In genomic region chr6:31837612-31838553, GRCh38 we compare ENCODE assay signal across 8 cellular contexts. TPM values are rescaled to one million over a fixed set of nuclear protein-coding genes. Genes with fewer than 3 reads are reported as not detected.
A peak's percentile ranks its signal among the peaks of the same experiment; 100 is the strongest.
DNase-seq lines count a peak whose midpoint lies in the region; ATAC-seq and TF ChIP-seq lines count a peak whose summit lies in the region.

No MANE protein-coding gene starts in this region.

- no peaks in the 10 kb centered on the region for H3K9me3 Mint-ChIP-seq in effector memory CD8-positive, alpha-beta T cell

- peak overlapping the region; percentile 99 to 100 for H3K27ac Mint-ChIP-seq in effector memory CD8-positive, alpha-beta T cell

- peaks cover 26 to 29% of the 10 kb centered on the region in 2 donors for H3K4me1 Mint-ChIP-seq in effector memory CD8-positive, alpha-beta T cell (ENCODE audit: low read depth in 2 of 2)

- ATAC-seq in effector memory CD8-positive, alpha-beta T cell (replicated peaks) = no peak
- ATAC-seq in aorta (ENCODE audit: low FRiP score) = no peak
- ATAC-seq in GM18520 (IDR thresholded peaks at IDR 0.05; ENCODE audit: unreplicated experiment) = no peak

- no peaks in the 10 kb centered on the region for H3K27me3 Mint-ChIP-seq in effector memory CD8-positive, alpha-beta T cell

- H4K20me1 ChIP-seq in OCI-LY3 (ENCODE audit: insufficient read depth, low read length) = peaks cover 12% of the 10 kb centered on the region

- H3K4me3 ChIP-seq in GM06990 (replicated peaks; ENCODE audit: low read depth, low read length) (peak overlapping the region; percentile 78), OCI-LY3 (ENCODE audit: low read length) (peak overlapping the region; percentile 98; the same call in 1 of the 2 replicates), aorta (ENCODE audit: low read length in 2 of 2) (no peak overlapping the region)

- peak overlapping the region; percentile 85 to 93 for H3K4me3 Mint-ChIP-seq in effector memory CD8-positive, alpha-beta T cell

- DNase-seq in GM06990 (ENCODE audit: extremely low read depth, insufficient read length) = no peak
- DNase-seq in effector memory CD8-positive, alpha-beta T cell = no peak
- DNase-seq in posterior vena cava (ENCODE audit: low spot score) = peak; percentile 38
- no peak for DNase-seq in NCI-H446 treated with DMSO at 0.1 percent for 48 hours (lab: John Stamatoyannopoulos, UW)
- DNase-seq in aorta = no peak
- DNase-seq in stimulated activated CD4-positive, alpha-beta T cell treated with anti-CD3 and anti-CD28 coated beads, Interleukin-4, amount 100 ng/mL, for 24 hours = no peak

- H3K36me3 ChIP-seq in GM06990 (ENCODE audit: control insufficient read depth, insufficient read depth, low read length) (peaks cover 19% of the 10 kb centered on the region), OCI-LY3 (replicated peaks; ENCODE audit: low read depth, low read length) (peaks cover 50% of the 10 kb centered on the region), aorta (ENCODE audit: control insufficient read depth in 1 of 2, insufficient read depth in 2 of 2, low read length in 1 of 2) (peaks cover 0 to 8% of the 10 kb centered on the region in 2 donors)

- H3K4me2 ChIP-seq in OCI-LY3 (ENCODE audit: low read length) = peak overlapping the region; percentile 97

- H3K9ac ChIP-seq in OCI-LY3 (ENCODE audit: low read length) = 0 out of 2 replicates have a peak overlapping the region, but pooled peaks have one; percentile 99

- H3K27ac ChIP-seq in OCI-LY3 (ENCODE audit: low read length) = peak overlapping the region; percentile 88
- H3K27ac ChIP-seq in aorta (ENCODE audit: low read depth in 1 of 2, low read length in 2 of 2) = no peak overlapping the region

- intact Hi-C loops in posterior vena cava (cut with DNase I) = loop anchor here in 1 of 2 donors (10.0 kb wide), 1 partner anchor 153 kb away; the partner anchor contains the start of gene LY6G5C
- intact Hi-C loops in aorta (cut with DNase I) = loop anchor here in 1 of 2 donors (10.0 kb wide), 1 partner anchor 153 kb away; the partner anchor contains the start of gene LY6G5C

- no peak overlapping the region for H2AFZ ChIP-seq in OCI-LY3 (ENCODE audit: low read depth, low read length)

- H3K4me1 ChIP-seq in OCI-LY3 (ENCODE audit: low read length) (peaks cover 26% of the 10 kb centered on the region), aorta (ENCODE audit: control insufficient read depth in 1 of 2, insufficient read depth in 2 of 2, low read length in 2 of 2) (peaks cover 0 to 2% of the 10 kb centered on the region in 2 donors)

- peaks cover 44% of the 10 kb centered on the region for H3K79me2 ChIP-seq in OCI-LY3 (ENCODE audit: low read length)

- 86% methylated on average over 9 of the region's 9 CpGs for WGBS in aorta, 2 donors

- H3K9me3 ChIP-seq in OCI-LY3 (ENCODE audit: insufficient read depth, low read length) (no peaks in the 10 kb centered on the region), aorta (ENCODE audit: control insufficient read depth, low read length) (no peaks in the 10 kb centered on the region)

- H3K27me3 ChIP-seq in GM06990 (replicated peaks; ENCODE audit: control insufficient read depth, insufficient read depth, low read length) (no peaks in the 10 kb centered on the region), OCI-LY3 (ENCODE audit: low read depth, low read length) (no peaks in the 10 kb centered on the region), aorta (ENCODE audit: control insufficient read depth in 1 of 2, insufficient read depth in 2 of 2, low read length in 1 of 2) (no peaks in the 10 kb centered on the region)

- peaks cover 81% of the 10 kb centered on the region for H3K36me3 Mint-ChIP-seq in effector memory CD8-positive, alpha-beta T cell (ENCODE audit: insufficient read depth)

- TF ChIP-seq CTCF in GM06990 (IDR thresholded peaks at IDR 0.05; ENCODE audit: insufficient read depth, low read length, poor library complexity, severe bottlenecking) = no peak
- no peak for TF ChIP-seq CTCF in OCI-LY3 (IDR thresholded peaks at IDR 0.05; ENCODE audit: low read depth, low read length)

RNA-seq across cellular contexts. Expression of gene HSPA1B, which starts 10.3 kb away (rescaled TPM):
- total RNA-seq in posterior vena cava (100 to 1,000 TPM in 1 of 2 donors, 10 to 100 TPM in 1; 89.8 to 106 TPM), aorta (100 to 1,000 TPM; 155 to 332 TPM)
- polyA plus RNA-seq in aorta = 10 to 100 TPM; 23.2 to 61.1 TPM

RNA-seq across cellular contexts. Expression of gene HSPA1A, which starts 22.5 kb away (rescaled TPM):
- 100 to 1,000 TPM; 157 to 187 TPM for total RNA-seq in posterior vena cava
- total RNA-seq in aorta = 100 to 1,000 TPM; 194 to 454 TPM
- polyA plus RNA-seq in aorta = 10 to 100 TPM; 55.1 to 98.7 TPM

RNA-seq across cellular contexts. Expression of gene HSPA1L, which starts 22.8 kb away (rescaled TPM):
- total RNA-seq in posterior vena cava = 1 to 10 TPM; 1.4 to 1.7 TPM
- 1 to 10 TPM; 1.9 TPM for total RNA-seq in aorta
- polyA plus RNA-seq in aorta = 1 to 10 TPM; 1.3 to 2.1 TPM

RNA-seq across cellular contexts. Expression of gene NEU1, which starts 24.7 kb away (rescaled TPM):
- total RNA-seq in posterior vena cava (10 to 100 TPM; 22.2 to 29.0 TPM), aorta (10 to 100 TPM; 23.9 to 24.6 TPM)
- polyA plus RNA-seq in aorta = 10 to 100 TPM; 20.3 to 23.7 TPM

RNA-seq across cellular contexts. Expression of gene LSM2, which starts 31.1 kb away (rescaled TPM):
- 10 to 100 TPM; 38.7 to 39.7 TPM for total RNA-seq in posterior vena cava
- total RNA-seq in aorta = 10 to 100 TPM; 32.4 to 33.4 TPM
- 10 to 100 TPM; 41.7 to 42.2 TPM for polyA plus RNA-seq in aorta

Comparison
In these comparisons a context has a peak if more than half of its experiments do, and no peak if none do; other contexts are left out.
1. H3K4me3 ChIP-seq: peak in GM06990 (single experiment) and OCI-LY3 (single experiment); none in aorta (0 of 2).